In genomic region chr14:45290547-45290946, GRCh38 we compare ENCODE assay signal across 21 cellular contexts.
"Had no signal": no experiment of that assay in that cellular context is flagged by ENCODE, and none has a peak within 500 bp of the region (broad histone marks: within the 10 kb centered on the region; RNA-seq: fewer than 3 reads in every experiment).

No MANE protein-coding gene starts in this region.

- ATAC-seq: activated T-cell treated with anti-CD3 and anti-CD28 coated beads, Interleukin-2, amount 50 U/mL, for 4 hours; WTC11 had no signal

- H3K9me3 Mint-ChIP-seq: activated naive CD4-positive, alpha-beta T cell treated with anti-CD3 and anti-CD28 coated beads for 36 hours; activated T-cell treated with anti-CD3 and anti-CD28 coated beads, Interleukin-2, amount 50 U/mL, for 4 hours; WTC11 had no signal

- H3K36me3 ChIP-seq: brain microvascular endothelial cell, cardiac muscle cell had no signal

- H3K27me3 ChIP-seq: brain microvascular endothelial cell, cardiac muscle cell had no signal

- DNase-seq: activated CD4-positive, alpha-beta T cell treated with anti-CD3 and anti-CD28 coated beads, Interleukin-2, amount 50 U/mL, for 4 hours; activated CD4-positive, CD25-positive, alpha-beta regulatory T cell treated with anti-CD3 and anti-CD28 coated beads, Interleukin-2, amount 50 U/mL, for 72 hours; activated CD8-positive, alpha-beta memory T cell treated with anti-CD3 and anti-CD28 coated beads for 24 hours; activated gamma-delta T cell; activated naive CD4-positive, alpha-beta T cell treated with anti-CD3 and anti-CD28 coated beads for 36 hours; activated T-cell treated with anti-CD3 and anti-CD28 coated beads, Interleukin-2, amount 50 U/mL, for 4 hours; brain microvascular endothelial cell; KG1; NCI-H1092; NCI-H1417; NCI-H1694; NCI-H2029 treated with DMSO at 0.1 percent for 48 hours; NCI-H510A treated with DMSO at 0.1 percent for 48 hours; NCI-H69; PC-9; SHP77 treated with DMSO at 0.1 percent for 48 hours; T-helper 9 cell had no signal

- H2AFZ ChIP-seq: PC-9 had no signal

- H3K4me3 ChIP-seq: cardiac muscle cell, PC-9 had no signal

- H3K36me3 Mint-ChIP-seq: activated naive CD8-positive, alpha-beta T cell; WTC11 had no signal

- H3K4me2 ChIP-seq: PC-9 had no signal

- H3K27ac Mint-ChIP-seq: activated naive CD4-positive, alpha-beta T cell treated with anti-CD3 and anti-CD28 coated beads for 36 hours; activated naive CD8-positive, alpha-beta T cell; T-helper 1 cell treated with Interleukin-12 subunit alpha and Interleukin-12 subunit beta and Interleukin-4 antibody, amounts not matched to agents 30 μg/mL and 1 μg/mL, for 36 hours; WTC11 had no signal

- H3K27ac ChIP-seq: brain microvascular endothelial cell, cardiac muscle cell, PC-9 had no signal

- H3K4me3 Mint-ChIP-seq: activated naive CD4-positive, alpha-beta T cell treated with anti-CD3 and anti-CD28 coated beads for 36 hours; activated naive CD8-positive, alpha-beta T cell; activated T-cell treated with anti-CD3 and anti-CD28 coated beads, Interleukin-2, amount 50 U/mL, for 4 hours; T-helper 1 cell treated with Interleukin-12 subunit alpha and Interleukin-12 subunit beta and Interleukin-4 antibody, amounts not matched to agents 30 μg/mL and 1 μg/mL, for 36 hours; WTC11 had no signal
